ENCODE assay signal across 8 cellular contexts in the genomic region with DNA sequence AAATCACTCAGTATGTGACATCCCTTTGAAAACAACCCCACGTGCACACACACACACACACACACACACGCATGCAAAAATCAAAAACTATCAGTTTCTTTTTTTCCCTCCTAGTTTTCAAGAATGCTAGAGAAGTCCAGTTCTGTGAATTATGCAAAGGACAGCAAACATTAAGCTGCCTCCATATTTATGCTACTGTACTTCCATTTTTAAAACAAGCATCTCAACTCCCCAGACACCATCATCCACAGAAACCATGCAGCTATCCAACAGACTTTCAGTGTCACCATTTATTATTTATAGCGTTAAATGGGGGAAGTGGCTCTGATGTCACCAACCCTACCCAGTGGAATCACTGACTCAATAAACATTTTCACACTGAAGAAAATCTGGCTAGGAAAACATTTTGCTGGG.
A peak's percentile ranks its signal among the peaks of the same experiment; 100 is the strongest.
DNase-seq lines count a peak whose midpoint lies in the region; ATAC-seq lines count a peak whose summit lies in the region.

No MANE protein-coding gene starts in this region.

- H3K4me1 ChIP-seq in iPS-20b (ENCODE audit: insufficient read depth, low read length) (peaks cover 44% of the 10 kb centered on the region), stomach smooth muscle (ENCODE audit: control insufficient read depth, insufficient read depth, low read length) (peaks cover 25% of the 10 kb centered on the region)

- in situ Hi-C loops in KBM-7 (cut with MboI; ENCODE audit: low pct_unique_long_range_greater_than_20kb, low sequenced_read_pairs): no loop called here

- H3K27ac ChIP-seq in iPS-20b (ENCODE audit: low read length) (no peak overlapping the region), stomach smooth muscle (ENCODE audit: low read length) (peak overlapping the region; percentile 97)

- peak overlapping the region; percentile 86 for H3K4me3 ChIP-seq in iPS-20b (ENCODE audit: low read length)
- peak overlapping the region; percentile 90 to 99 for H3K4me3 ChIP-seq in stomach smooth muscle (ENCODE audit: low read length in 2 of 2)

- H3K9me3 ChIP-seq in iPS-20b (ENCODE audit: insufficient read depth, low read depth, low read length) (no peaks in the 10 kb centered on the region), stomach smooth muscle (ENCODE audit: control insufficient read depth in 2 of 2, low read length in 2 of 2) (no peaks in the 10 kb centered on the region)

- ATAC-seq in GM19324 (IDR thresholded peaks at IDR 0.05; ENCODE audit: low FRiP score, unreplicated experiment): no peak

- H3K27me3 ChIP-seq in iPS-20b (ENCODE audit: insufficient read depth, low read length): no peaks in the 10 kb centered on the region
- H3K27me3 ChIP-seq in stomach smooth muscle (ENCODE audit: control insufficient read depth in 1 of 2, insufficient read depth in 2 of 2, low read length in 2 of 2): no peaks in the 10 kb centered on the region

- peak; percentile 18 for DNase-seq in AG20443 (ENCODE audit: low spot score)
- DNase-seq in KBM-7: peak; percentile 55
- peak; percentile 14 for DNase-seq in activated naive CD4-positive, alpha-beta T cell treated with anti-CD3 and anti-CD28 coated beads, Interleukin-2, amount 50 U/mL, for 16 hours
- DNase-seq in GF-D8 (lab: John Stamatoyannopoulos, UW): no peak
- no peak for DNase-seq in GOT3 (lab: John Stamatoyannopoulos, UW)

- H3K9ac ChIP-seq in iPS-20b (ENCODE audit: low read depth, low read length) (peak overlapping the region; percentile 88; the same call in 1 of the 2 replicates), stomach smooth muscle (ENCODE audit: low read length in 2 of 2) (peak overlapping the region; percentile 88 to 99)

- H3K36me3 ChIP-seq in iPS-20b (ENCODE audit: insufficient read depth, low read depth, low read length) (no peaks in the 10 kb centered on the region), stomach smooth muscle (ENCODE audit: control insufficient read depth in 2 of 2, insufficient read depth in 2 of 2, low read length in 2 of 2) (no peaks in the 10 kb centered on the region)

Comparison
In these comparisons a context has a peak if more than half of its experiments do, and no peak if none do; other contexts are left out.
1. DNase-seq: peak in AG20443 (single experiment), KBM-7 (single experiment) and activated naive CD4-positive, alpha-beta T cell treated with anti-CD3 and anti-CD28 coated beads, Interleukin-2, amount 50 U/mL, for 16 hours (single experiment); none in GF-D8 (single experiment) and GOT3 (single experiment).